Comparison of ENCODE assay signal across 18 cellular contexts in genomic region chr18:58464104-58464625, GRCh38.
DNase-seq lines count a peak whose midpoint lies in the region; ATAC-seq, FAIRE-seq and TF ChIP-seq lines count a peak whose summit lies in the region.
"Had no signal": no experiment of that assay in that cellular context is flagged by ENCODE, and none has a peak within 500 bp of the region (broad histone marks: within the 10 kb centered on the region; RNA-seq: fewer than 3 reads in every experiment).

No MANE protein-coding gene starts in this region.

- H3K9me3 Mint-ChIP-seq in neural crest cell, result peaks cover 3% of the 10 kb centered on the region
- H3K9me3 Mint-ChIP-seq: GM23338 had no signal

- no peaks in the 10 kb centered on the region for H3K27me3 Mint-ChIP-seq in neural crest cell (ENCODE audit: low read depth)
- H3K27me3 Mint-ChIP-seq: CD4-positive, alpha-beta T cell had no signal

- no peak overlapping the region for H2AFZ ChIP-seq in HepG2 (ENCODE audit: low read length)
- H2AFZ ChIP-seq: GM23338 had no signal

- H3K4me1 Mint-ChIP-seq in neural crest cell, result no peaks in the 10 kb centered on the region

- no peak for TF ChIP-seq RAD21 in HepG2 (CRISPR knock-in tag; IDR thresholded peaks at IDR 0.05)

- H3K9ac ChIP-seq in HepG2 (ENCODE audit: insufficient read depth, low read depth, low read length), result no peak overlapping the region
- H3K9ac ChIP-seq: BLaER1 treated with 17β-estradiol and CSF1 and Interleukin-3, amounts not matched to agents 10 nM and 100 nM had no signal

- H3K36me3 ChIP-seq in HepG2 (replicated peaks in 1 of 2; ENCODE audit: control insufficient read depth in 1 of 2, insufficient read depth in 2 of 2, low read length in 2 of 2) (no peaks in the 10 kb centered on the region), right lobe of liver (no peaks in the 10 kb centered on the region), RWPE2 (ENCODE audit: low read depth) (no peaks in the 10 kb centered on the region)
- H3K36me3 ChIP-seq: BLaER1 treated with 17β-estradiol and CSF1 and Interleukin-3, amounts not matched to agents 10 nM and 100 nM had no signal

- BruUV-seq in HepG2 (replicated peaks; lab: Mats Ljungman, UMichigan), result no TSS peak

- TF ChIP-seq EP300 in HepG2 (IDR thresholded peaks at IDR 0.05; ENCODE audit: low read depth in 2 of 2, low read length in 2 of 2), result no peak
- no peak for TF ChIP-seq EP300 in HepG2 (CRISPR knock-in tag; IDR thresholded peaks at IDR 0.05; ENCODE audit: borderline replicate concordance)

- ATAC-seq in HepG2 (no peak), right lobe of liver (no peak), RWPE2 (ENCODE audit: low read depth) (peak; percentile 71), HG02870 (IDR thresholded peaks at IDR 0.05; ENCODE audit: unreplicated experiment) (no peak), GM18502 (IDR thresholded peaks at IDR 0.05; ENCODE audit: poor library complexity, unreplicated experiment) (no peak)
- ATAC-seq: GM23338 had no signal

- FAIRE-seq in HepG2 (lab: Jason Lieb, UNC), result no peak
- FAIRE-seq: G401.6, GM12891, HTR-8/SVneo had no signal

- no peaks in the 10 kb centered on the region for H4K20me1 ChIP-seq in HepG2 (ENCODE audit: insufficient read depth, low read length)
- H4K20me1 ChIP-seq: BLaER1 treated with 17β-estradiol and CSF1 and Interleukin-3, amounts not matched to agents 10 nM and 100 nM had no signal

- no peak for TF ChIP-seq POLR2A in HepG2 (IDR thresholded peaks at IDR 0.05; ENCODE audit: insufficient read depth in 1 of 2, low read depth in 2 of 2, low read length in 2 of 2)
- no peak for TF ChIP-seq POLR2A in right lobe of liver (IDR thresholded peaks at IDR 0.05)

- H3K27me3 ChIP-seq in HepG2 (ENCODE audit: control insufficient read depth in 1 of 2, insufficient read depth in 2 of 2, low read length in 2 of 2) (no peaks in the 10 kb centered on the region), right lobe of liver (no peaks in the 10 kb centered on the region), RWPE2 (ENCODE audit: insufficient read depth, poor library complexity, severe bottlenecking) (no peaks in the 10 kb centered on the region)
- H3K27me3 ChIP-seq: BLaER1 treated with 17β-estradiol and CSF1 and Interleukin-3, amounts not matched to agents 10 nM and 100 nM had no signal

- POLR2A ChIA-PET in HepG2 (lab: Yijun Ruan, JAX), result no interaction called here

- H3K79me2 ChIP-seq in HepG2 (ENCODE audit: insufficient read depth, low read length), result no peaks in the 10 kb centered on the region

- H3K4me2 ChIP-seq in HepG2 (ENCODE audit: low read depth, low read length), result no peak overlapping the region
- H3K4me2 ChIP-seq: BLaER1 treated with 17β-estradiol and CSF1 and Interleukin-3, amounts not matched to agents 10 nM and 100 nM; GM23338 had no signal

- H3K27ac Mint-ChIP-seq in neural crest cell (ENCODE audit: unreplicated experiment), result peak overlapping the region; percentile 32
- H3K27ac Mint-ChIP-seq: CD4-positive, alpha-beta T cell; GM23338 had no signal

- H3K4me1 ChIP-seq in HepG2 (ENCODE audit: insufficient read depth, low read length) (no peaks in the 10 kb centered on the region), right lobe of liver (no peaks in the 10 kb centered on the region), RWPE2 (ENCODE audit: insufficient read depth, poor library complexity, severe bottlenecking) (peaks cover 19% of the 10 kb centered on the region)
- H3K4me1 ChIP-seq: BLaER1 treated with 17β-estradiol and CSF1 and Interleukin-3, amounts not matched to agents 10 nM and 100 nM had no signal

- intact Hi-C loops in HepG2 (cut with micrococcal nuclease; ENCODE audit: unreplicated experiment), result no loop called here
- intact Hi-C loops in right lobe of liver (cut with DNase I), result no loop called here

- H3K4me3 ChIP-seq in HepG2 (replicated peaks in 1 of 3; ENCODE audit: insufficient read depth in 1 of 3, low read depth in 2 of 3, low read length in 3 of 3), result no peak overlapping the region
- H3K4me3 ChIP-seq in right lobe of liver, result no peak overlapping the region
- no peak overlapping the region for H3K4me3 ChIP-seq in RWPE2 (ENCODE audit: severe bottlenecking)
- H3K4me3 ChIP-seq: BLaER1 treated with 17β-estradiol and CSF1 and Interleukin-3, amounts not matched to agents 10 nM and 100 nM; GM23338 had no signal

- in situ Hi-C loops in HepG2 (cut with HindIII; ENCODE audit: extremely low pct_ligation_motif_present, low pct_unique_long_range_greater_than_20kb), result no loop called here

- CTCF ChIA-PET in HepG2 (lab: Yijun Ruan, JAX; ENCODE audit: low intra/inter-chr PET ratio, low total read pairs), result no interaction called here

- TF ChIP-seq CTCF in HepG2 (CRISPR knock-in tag; IDR thresholded peaks at IDR 0.05) (no peak), right lobe of liver (IDR thresholded peaks at IDR 0.05) (no peak), RWPE2 (IDR thresholded peaks at IDR 0.05; ENCODE audit: poor library complexity, severe bottlenecking) (no peak), neural crest cell (conservative IDR thresholded peaks at IDR 0.05) (no peak)

- DNase-seq in HepG2 (ENCODE audit: low spot score) (no peak), right lobe of liver (no peak), RWPE2 (ENCODE audit: low spot score) (no peak), neural crest cell (ENCODE audit: low read depth, low spot score) (no peak), NCI-H82 (lab: John Stamatoyannopoulos, UW) (no peak)
- DNase-seq: ACHN; Calu3; CD4-positive, alpha-beta T cell; DMS79; EL; H7 had no signal

- H3K9me3 ChIP-seq in HepG2 (ENCODE audit: low read length) (no peaks in the 10 kb centered on the region), right lobe of liver (no peaks in the 10 kb centered on the region), RWPE2 (ENCODE audit: severe bottlenecking) (no peaks in the 10 kb centered on the region)

- H3K27ac ChIP-seq in HepG2 (ENCODE audit: extremely low read length, insufficient read depth, low read length) (no peak overlapping the region), right lobe of liver (no peak overlapping the region), RWPE2 (ENCODE audit: poor library complexity, severe bottlenecking) (no peak overlapping the region)
- H3K27ac ChIP-seq: BLaER1 treated with 17β-estradiol and CSF1 and Interleukin-3, amounts not matched to agents 10 nM and 100 nM had no signal

- H3K36me3 Mint-ChIP-seq in neural crest cell (ENCODE audit: low read depth), result no peaks in the 10 kb centered on the region

- WGBS in HepG2 (ENCODE audit: low lambda C conversion rate), result 95% methylated on average over 2 of the region's 2 CpGs
- 74% methylated on average over 2 of the region's 2 CpGs for WGBS in right lobe of liver (ENCODE audit: insufficient coverage, low coverage, low lambda C conversion rate, missing lambda C conversion rate)

- H3K4me3 Mint-ChIP-seq in neural crest cell, result no peak overlapping the region
- H3K4me3 Mint-ChIP-seq: CD4-positive, alpha-beta T cell; GM23338 had no signal

TF ChIP-seq in HepG2, 621 proteins besides CTCF, POLR2A, EP300 and RAD21:
- TF ChIP-seq ATF3 (CRISPR knock-in tag; IDR thresholded peaks at IDR 0.05) (no peak), SRY (CRISPR knock-in tag; IDR thresholded peaks at IDR 0.05) (no peak), KLF9 (CRISPR knock-in tag; IDR thresholded peaks at IDR 0.05; ENCODE audit: low read depth) (no peak), ZFY (CRISPR knock-in tag; IDR thresholded peaks at IDR 0.05) (no peak), ZNF607 (CRISPR knock-in tag; IDR thresholded peaks at IDR 0.05; ENCODE audit: borderline replicate concordance) (no peak), ZNF329 (CRISPR knock-in tag; IDR thresholded peaks at IDR 0.05; ENCODE audit: low read depth) (peak; percentile 92)
TF ChIP-seq in HepG2: peak in this region for 1.
